23 cellular contexts compared by ENCODE assay signal in the genomic region with DNA sequence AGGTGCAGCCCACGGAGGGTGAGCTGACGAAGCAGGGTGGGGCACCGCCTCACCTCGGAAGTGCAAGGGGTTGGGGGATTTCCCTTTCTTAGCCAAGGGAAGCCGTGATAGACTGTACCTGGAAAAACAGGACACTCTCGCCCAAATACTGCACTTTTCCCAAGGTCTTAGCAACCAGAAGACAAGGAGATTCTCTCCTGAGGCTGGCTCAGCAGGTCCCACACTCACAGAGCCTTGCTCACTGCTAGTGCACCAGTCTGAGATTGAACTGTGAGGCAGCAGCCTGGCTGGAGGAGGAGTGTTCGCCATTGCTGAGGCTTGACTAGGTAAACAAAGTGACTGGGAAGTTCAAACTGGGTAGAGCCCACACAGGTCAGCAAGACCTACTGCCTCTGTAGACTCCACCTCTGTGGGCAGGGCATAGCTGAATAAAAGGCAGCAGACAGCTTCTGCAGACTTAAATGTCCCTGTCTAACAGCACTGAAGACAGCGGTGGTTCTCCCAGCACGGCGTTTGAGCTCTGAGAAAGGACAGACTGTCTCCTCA. TPM values are rescaled to one million over a fixed set of nuclear protein-coding genes. Genes with fewer than 3 reads are reported as not detected.
DNase-seq lines count a peak whose midpoint lies in the region; ATAC-seq, FAIRE-seq and TF ChIP-seq lines count a peak whose summit lies in the region.
"Had no signal": no experiment of that assay in that cellular context is flagged by ENCODE, and none has a peak within 500 bp of the region (broad histone marks: within the 10 kb centered on the region; RNA-seq: fewer than 3 reads in every experiment).

No MANE protein-coding gene starts in this region.

- DNase-seq in HepG2 (ENCODE audit: low spot score) (no peak), right lobe of liver (no peak), PC-9 (no peak), left kidney (ENCODE audit: low read depth, low spot score) (peak; percentile 24), NCI-H1417 treated with DMSO at 0.1 percent for 48 hours (lab: John Stamatoyannopoulos, UW) (no peak), cerebellum (ENCODE audit: low spot score) (no peak)
- no peak for DNase-seq in effector memory CD4-positive, alpha-beta T cell
- DNase-seq: 8988T; ACHN; BE2C; C1 segment of cervical spinal cord; CD4-positive, alpha-beta memory T cell; CD4-positive, CD25-positive, alpha-beta regulatory T cell; CD8-positive, alpha-beta memory T cell; COR-L47; DMS79 treated with DMSO at 0.1 percent for 48 hours; GF-D8 had no signal

- intact Hi-C loops in HepG2 (cut with micrococcal nuclease; ENCODE audit: unreplicated experiment) (no loop called here), right lobe of liver (cut with DNase I) (no loop called here), PC-9 (cut with micrococcal nuclease; ENCODE audit: unreplicated experiment) (no loop called here)

- TF ChIP-seq EP300 in HepG2 (IDR thresholded peaks at IDR 0.05; ENCODE audit: low read depth in 2 of 2, low read length in 2 of 2) (no peak), HepG2 (CRISPR knock-in tag; IDR thresholded peaks at IDR 0.05; ENCODE audit: borderline replicate concordance) (no peak)

- TF ChIP-seq CTCF in HepG2 (CRISPR knock-in tag; IDR thresholded peaks at IDR 0.05) (no peak), right lobe of liver (IDR thresholded peaks at IDR 0.05) (no peak), PC-9 (conservative IDR thresholded peaks at IDR 0.05) (no peak)

- H3K79me2 ChIP-seq in HepG2 (ENCODE audit: insufficient read depth, low read length) (no peaks in the 10 kb centered on the region), PC-9 (ENCODE audit: low read depth) (no peaks in the 10 kb centered on the region)

- H3K9me3 ChIP-seq in HepG2 (ENCODE audit: low read length): no peaks in the 10 kb centered on the region
- H3K9me3 ChIP-seq in right lobe of liver: no peaks in the 10 kb centered on the region
- no peaks in the 10 kb centered on the region for H3K9me3 ChIP-seq in PC-9 (ENCODE audit: insufficient read depth, low read depth)
- no peaks in the 10 kb centered on the region for H3K9me3 ChIP-seq in effector memory CD4-positive, alpha-beta T cell (ENCODE audit: control insufficient read depth, low read length)
- H3K9me3 ChIP-seq: BE2C, BLaER1 had no signal

- no peak for TF ChIP-seq RAD21 in HepG2 (CRISPR knock-in tag; IDR thresholded peaks at IDR 0.05)

- CTCF ChIA-PET in HepG2 (lab: Yijun Ruan, JAX; ENCODE audit: low intra/inter-chr PET ratio, low total read pairs): no interaction called here
- CTCF ChIA-PET in PC-9 (lab: Charles Lee): no interaction called here

- H3K9ac ChIP-seq in HepG2 (ENCODE audit: insufficient read depth, low read depth, low read length): no peak overlapping the region
- H3K9ac ChIP-seq: BLaER1 had no signal

- peak overlapping the region; percentile 3; the same call in 1 of the 2 replicates for H3K4me2 ChIP-seq in HepG2 (ENCODE audit: low read depth, low read length)
- H3K4me2 ChIP-seq in PC-9: peak overlapping the region; percentile 26; the same call in 1 of the 2 replicates
- H3K4me2 ChIP-seq: BLaER1 had no signal

- no peak overlapping the region for H3K4me3 ChIP-seq in HepG2 (replicated peaks in 1 of 3; ENCODE audit: insufficient read depth in 1 of 3, low read depth in 2 of 3, low read length in 3 of 3)
- H3K4me3 ChIP-seq in right lobe of liver: no peak overlapping the region
- H3K4me3 ChIP-seq in PC-9: no peak overlapping the region
- no peak overlapping the region for H3K4me3 ChIP-seq in effector memory CD4-positive, alpha-beta T cell (ENCODE audit: insufficient read depth, low read depth, low read length, poor library complexity, severe bottlenecking)
- H3K4me3 ChIP-seq: BLaER1 had no signal

- no peak for TF ChIP-seq POLR2A in HepG2 (IDR thresholded peaks at IDR 0.05; ENCODE audit: insufficient read depth in 1 of 2, low read depth in 2 of 2, low read length in 2 of 2)
- TF ChIP-seq POLR2A in right lobe of liver (IDR thresholded peaks at IDR 0.05): no peak

- H3K36me3 ChIP-seq in HepG2 (replicated peaks in 1 of 2; ENCODE audit: control insufficient read depth in 1 of 2, insufficient read depth in 2 of 2, low read length in 2 of 2): no peaks in the 10 kb centered on the region
- no peaks in the 10 kb centered on the region for H3K36me3 ChIP-seq in right lobe of liver
- no peaks in the 10 kb centered on the region for H3K36me3 ChIP-seq in PC-9 (ENCODE audit: low read depth)
- no peaks in the 10 kb centered on the region for H3K36me3 ChIP-seq in effector memory CD4-positive, alpha-beta T cell (ENCODE audit: control insufficient read depth, insufficient read depth, low read length)
- H3K36me3 ChIP-seq: BE2C, BLaER1 had no signal

- H2AFZ ChIP-seq in HepG2 (ENCODE audit: low read length): no peak overlapping the region
- 0 out of 2 replicates have a peak overlapping the region, but pooled peaks have one; percentile 52 for H2AFZ ChIP-seq in PC-9

- FAIRE-seq in HepG2 (lab: Jason Lieb, UNC): no peak
- FAIRE-seq: A204.1, D721Med, G401.6, GM12891, GM19239 had no signal

- POLR2A ChIA-PET in HepG2 (lab: Yijun Ruan, JAX) (no interaction called here), PC-9 (lab: Charles Lee; ENCODE audit: unreplicated experiment) (interaction anchor here (0.6 to 0.7 kb wide), 2 partner anchors 22 to 1639 kb away, joined by 3 to 14 read pairs; no protein-coding TSS in a partner anchor)

- H3F3A ChIP-seq in PC-9 (ENCODE audit: insufficient read depth, low read depth): no peaks in the 10 kb centered on the region

- H3K4me1 ChIP-seq in HepG2 (ENCODE audit: insufficient read depth, low read length) (peaks cover 8% of the 10 kb centered on the region; the same call in 1 of the 2 replicates), right lobe of liver (no peaks in the 10 kb centered on the region), PC-9 (replicated peaks; ENCODE audit: insufficient read depth) (no peaks in the 10 kb centered on the region)
- no peaks in the 10 kb centered on the region for H3K4me1 ChIP-seq in effector memory CD4-positive, alpha-beta T cell (ENCODE audit: control insufficient read depth, insufficient read depth, low read length, poor library complexity, severe bottlenecking)
- H3K4me1 ChIP-seq: BE2C had no signal

- H3K9me2 ChIP-seq in PC-9 (ENCODE audit: insufficient read depth): no peaks in the 10 kb centered on the region

- ATAC-seq in HepG2 (peak; percentile 54), right lobe of liver (no peak)

- no peaks in the 10 kb centered on the region for H4K20me1 ChIP-seq in HepG2 (ENCODE audit: insufficient read depth, low read length)
- H4K20me1 ChIP-seq in PC-9 (ENCODE audit: insufficient read depth): no peaks in the 10 kb centered on the region
- H4K20me1 ChIP-seq: BLaER1 had no signal

- WGBS in HepG2 (ENCODE audit: low lambda C conversion rate): 20% methylated on average over 8 of the region's 10 CpGs
- WGBS in right lobe of liver (ENCODE audit: insufficient coverage, low coverage, low lambda C conversion rate, missing lambda C conversion rate): 35% methylated on average over 3 of the region's 10 CpGs

- in situ Hi-C loops in HepG2 (cut with HindIII; ENCODE audit: extremely low pct_ligation_motif_present, low pct_unique_long_range_greater_than_20kb): no loop called here

- BruUV-seq in HepG2 (replicated peaks; lab: Mats Ljungman, UMichigan): no TSS peak
- BruUV-seq in PC-9 (replicated peaks; lab: Mats Ljungman, UMichigan): no TSS peak

- H3K27me3 ChIP-seq in HepG2 (ENCODE audit: control insufficient read depth in 1 of 2, insufficient read depth in 2 of 2, low read length in 2 of 2) (no peaks in the 10 kb centered on the region), right lobe of liver (no peaks in the 10 kb centered on the region), PC-9 (ENCODE audit: insufficient read depth, low read depth) (no peaks in the 10 kb centered on the region)
- no peaks in the 10 kb centered on the region for H3K27me3 ChIP-seq in effector memory CD4-positive, alpha-beta T cell (replicated peaks; ENCODE audit: control insufficient read depth, insufficient read depth, low read length, poor library complexity, severe bottlenecking)
- H3K27me3 ChIP-seq: BE2C, BLaER1 had no signal

- no peak overlapping the region for H3K27ac ChIP-seq in HepG2 (ENCODE audit: extremely low read length, insufficient read depth, low read length)
- no peak overlapping the region for H3K27ac ChIP-seq in right lobe of liver
- no peak overlapping the region for H3K27ac ChIP-seq in PC-9
- no peak overlapping the region for H3K27ac ChIP-seq in effector memory CD4-positive, alpha-beta T cell (ENCODE audit: insufficient read depth, low read length, poor library complexity, severe bottlenecking)
- H3K27ac ChIP-seq: BLaER1 had no signal

TF ChIP-seq in HepG2, 621 proteins besides CTCF, POLR2A, EP300 and RAD21 (continues in another document):
- TF ChIP-seq HOXA9 (CRISPR knock-in tag; IDR thresholded peaks at IDR 0.05; ENCODE audit: borderline replicate concordance) (no peak), ZNF746 (CRISPR knock-in tag; IDR thresholded peaks at IDR 0.05) (no peak), ZFP41 (CRISPR knock-in tag; IDR thresholded peaks at IDR 0.05; ENCODE audit: borderline replicate concordance) (no peak), ZFY (CRISPR knock-in tag; IDR thresholded peaks at IDR 0.05) (no peak)

RNA-seq across cellular contexts. Expression of gene SYNE1, which starts 28.0 kb away (rescaled TPM):
- total RNA-seq in HepG2 (2016; rRNA removed; fragmentation: Illumina TruSeq; extraction: Trizol): 15.9 and 19.5 TPM in 2 replicates
- 1.7 and 2.4 TPM in 2 replicates for total RNA-seq in HepG2 (2016; cell fraction: cytosol; rRNA removed; fragmentation: Illumina TruSeq; extraction: Trizol; ENCODE audit: low read depth)
- 14.8 and 18.7 TPM in 2 replicates for total RNA-seq in HepG2 (2016; cell fraction: insoluble cytoplasmic fraction; rRNA removed; fragmentation: Illumina TruSeq; extraction: Trizol)
- total RNA-seq in HepG2 (2016; cell fraction: membrane; rRNA removed; fragmentation: Illumina TruSeq; extraction: Trizol): 3.8 and 4.1 TPM in 2 replicates
- 21.1 and 25.0 TPM in 2 replicates for total RNA-seq in HepG2 (2016; cell fraction: nucleus; rRNA removed; fragmentation: Illumina TruSeq; extraction: Trizol)
- polyA plus RNA-seq in HepG2 (2011; rRNA removed): 5.5 and 6.1 TPM in 2 replicates
- polyA plus RNA-seq in HepG2 (2011; cell fraction: cytosol; rRNA removed): 4.8 and 5.1 TPM in 2 replicates
- polyA plus RNA-seq in HepG2 (2011; cell fraction: nucleus; rRNA removed): 13.2 and 13.5 TPM in 2 replicates
- 6.4 and 7.6 TPM in 2 replicates for polyA plus RNA-seq in HepG2 (2012)
- polyA plus RNA-seq in HepG2 (2016; cell fraction: cytosol; fragmentation: Illumina TruSeq; extraction: Trizol; ENCODE audit: low read depth): 0.44 and 0.52 TPM in 2 replicates
- polyA plus RNA-seq in HepG2 (2016; cell fraction: insoluble cytoplasmic fraction; fragmentation: Illumina TruSeq; extraction: Trizol; ENCODE audit: low read depth): 8.3 and 8.6 TPM in 2 replicates
- polyA plus RNA-seq in HepG2 (2016; cell fraction: membrane; fragmentation: Illumina TruSeq; extraction: Trizol; ENCODE audit: low read depth): 0.88 and 1.5 TPM in 2 replicates
- 10.6 and 13.5 TPM in 2 replicates for polyA plus RNA-seq in HepG2 (2016; cell fraction: nucleus; fragmentation: Illumina TruSeq; extraction: Trizol; ENCODE audit: insufficient read depth, low read depth)
- 2.8 and 29.3 TPM in 2 replicates for polyA minus RNA-seq in HepG2 (2011; rRNA and poly(A)+ RNA removed; ENCODE audit: low replicate concordance)
- polyA minus RNA-seq in HepG2 (2011; cell fraction: cytosol; rRNA and poly(A)+ RNA removed): 11.0 and 13.4 TPM in 2 replicates
- polyA minus RNA-seq in HepG2 (2011; cell fraction: nucleus; rRNA and poly(A)+ RNA removed): 45.6 and 57.7 TPM in 2 replicates
- total RNA-seq in right lobe of liver: 10 to 100 TPM; 22.8 to 43.2 (median 25.0) TPM
- total RNA-seq in PC-9 (2021): 13.4 and 14.8 TPM in 2 replicates
- total RNA-seq in cerebellum: 165 TPM
